Comparison of ENCODE assay signal across 21 cellular contexts in the genomic region with DNA sequence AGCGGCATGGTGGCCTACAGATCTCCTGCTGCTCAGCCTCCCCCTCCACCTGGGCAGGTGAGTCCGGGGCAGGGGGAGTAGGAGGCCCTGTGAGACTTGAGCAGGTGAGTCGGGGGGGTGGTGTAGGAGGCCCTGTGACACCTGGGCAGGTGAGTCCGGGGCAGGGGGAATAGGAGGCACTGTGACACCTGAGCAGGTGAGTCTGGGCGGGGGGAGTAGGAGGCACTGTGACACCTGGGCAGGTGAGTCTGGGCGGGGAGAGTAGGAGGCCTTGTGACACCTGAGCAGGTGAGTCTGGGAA.
"Had no signal": no experiment of that assay in that cellular context is flagged by ENCODE, and none has a peak within 500 bp of the region (broad histone marks: within the 10 kb centered on the region; RNA-seq: fewer than 3 reads in every experiment).

No MANE protein-coding gene starts in this region.

- H3K27ac ChIP-seq: adrenal gland, body of pancreas, breast epithelium, SJCRH30, SK-N-MC had no signal

- DNase-seq: activated CD4-positive, alpha-beta T cell treated with anti-CD3 and anti-CD28 coated beads, Interleukin-2, amount 10 ng/mL, durations not matched to agents 24 days and 14 days; activated CD4-positive, alpha-beta T cell treated with anti-CD3 and anti-CD28 coated beads, Interleukin-2, amount 50 U/mL, for 48 hours; activated CD8-positive, alpha-beta T cell treated with anti-CD3 and anti-CD28 coated beads, Interleukin-2, amount 10 ng/mL, durations not matched to agents 7 days and 5 days; activated gamma-delta T cell treated with Interleukin-2 at 50 U/mL for 16 hours; activated naive CD4-positive, alpha-beta T cell treated with anti-CD3 and anti-CD28 coated beads for 36 hours; activated T-cell treated with anti-CD3 and anti-CD28 coated beads, Interleukin-2, amount 50 U/mL, for 24 hours; adrenal gland; body of pancreas; KG1; MM.1S; NCI-H1092; NCI-H1436 treated with DMSO at 0.1 percent for 48 hours; NCI-H187 treated with DMSO at 0.1 percent for 48 hours; NCI-H2081; NCI-H2171; NCI-H446; NCI-H524 treated with DMSO at 0.1 percent for 48 hours; SHP77 had no signal

- H3K27me3 ChIP-seq: adrenal gland, body of pancreas had no signal

- H3K36me3 ChIP-seq: adrenal gland, breast epithelium, SJCRH30 had no signal

- H3K4me1 ChIP-seq: adrenal gland, body of pancreas, breast epithelium, SJCRH30 had no signal

- H3K9me3 ChIP-seq: adrenal gland, body of pancreas, breast epithelium, SJCRH30 had no signal

- H3K4me3 ChIP-seq: adrenal gland, body of pancreas, breast epithelium, SJCRH30, SK-N-MC had no signal
